ENCODE assay signal across 16 cellular contexts in genomic region chr18:38751211-38751610, GRCh38.
"Had no signal": no experiment of that assay in that cellular context is flagged by ENCODE, and none has a peak within 500 bp of the region (broad histone marks: within the 10 kb centered on the region; RNA-seq: fewer than 3 reads in every experiment).

No MANE protein-coding gene starts in this region.

- H3K4me3 Mint-ChIP-seq: activated naive CD8-positive, alpha-beta T cell; activated T-helper 1 cell treated with anti-CD3 and anti-CD28 coated beads, Interleukin-12 subunit alpha, Interleukin-12 subunit beta, Interleukin-2, Interleukin-4 antibody, amounts not matched to agents 30 ng/mL and 10 ng/mL and 1 ng/mL, durations not matched to agents 14 hours and 24 hours and 36 hours; naive thymus-derived CD8-positive, alpha-beta T cell had no signal

- H3K9me3 Mint-ChIP-seq: activated T-helper 1 cell treated with anti-CD3 and anti-CD28 coated beads, Interleukin-12 subunit alpha, Interleukin-12 subunit beta, Interleukin-2, Interleukin-4 antibody, amounts not matched to agents 30 ng/mL and 10 ng/mL and 1 ng/mL, durations not matched to agents 14 hours and 24 hours and 36 hours had no signal

- H3K27ac ChIP-seq: adrenal gland, breast epithelium, epithelial cell of prostate, tibial artery had no signal

- H3K36me3 ChIP-seq: adrenal gland, breast epithelium, tibial artery had no signal

- H3K4me3 ChIP-seq: adrenal gland, breast epithelium, lung, tibial artery had no signal

- H3K4me1 ChIP-seq: adrenal gland, breast epithelium, tibial artery had no signal

- DNase-seq: activated CD8-positive, alpha-beta memory T cell treated with anti-CD3 and anti-CD28 coated beads, Interleukin-2, amount 50 U/mL, for 48 hours; activated gamma-delta T cell treated with Interleukin-2 at 50 U/mL for 16 hours; cerebellar nuclear complex; cortex of kidney; kidney; naive thymus-derived CD8-positive, alpha-beta T cell; stimulated activated naive CD4-positive, alpha-beta T cell treated with Interleukin-2 at 50 U/mL for 16 hours; tibial artery had no signal

- H3K36me3 Mint-ChIP-seq: activated naive CD8-positive, alpha-beta T cell; naive thymus-derived CD8-positive, alpha-beta T cell had no signal

- H3K27ac Mint-ChIP-seq: activated naive CD8-positive, alpha-beta T cell; activated T-helper 1 cell treated with anti-CD3 and anti-CD28 coated beads, Interleukin-12 subunit alpha, Interleukin-12 subunit beta, Interleukin-2, Interleukin-4 antibody, amounts not matched to agents 30 ng/mL and 10 ng/mL and 1 ng/mL, durations not matched to agents 14 hours and 24 hours and 36 hours; naive thymus-derived CD8-positive, alpha-beta T cell; progenitor cell of endocrine pancreas had no signal

- H3K4me1 Mint-ChIP-seq: naive thymus-derived CD8-positive, alpha-beta T cell had no signal

- H3K27me3 ChIP-seq: adrenal gland, breast epithelium, tibial artery had no signal

- ATAC-seq: naive thymus-derived CD8-positive, alpha-beta T cell; SK-N-SH treated with all-trans-retinoic acid at 6 μM for 48 hours had no signal

- H3K27me3 Mint-ChIP-seq: activated naive CD8-positive, alpha-beta T cell had no signal

- H3K9me3 ChIP-seq: adrenal gland, breast epithelium, tibial artery had no signal
